8 cellular contexts compared by ENCODE assay signal in the genomic region with DNA sequence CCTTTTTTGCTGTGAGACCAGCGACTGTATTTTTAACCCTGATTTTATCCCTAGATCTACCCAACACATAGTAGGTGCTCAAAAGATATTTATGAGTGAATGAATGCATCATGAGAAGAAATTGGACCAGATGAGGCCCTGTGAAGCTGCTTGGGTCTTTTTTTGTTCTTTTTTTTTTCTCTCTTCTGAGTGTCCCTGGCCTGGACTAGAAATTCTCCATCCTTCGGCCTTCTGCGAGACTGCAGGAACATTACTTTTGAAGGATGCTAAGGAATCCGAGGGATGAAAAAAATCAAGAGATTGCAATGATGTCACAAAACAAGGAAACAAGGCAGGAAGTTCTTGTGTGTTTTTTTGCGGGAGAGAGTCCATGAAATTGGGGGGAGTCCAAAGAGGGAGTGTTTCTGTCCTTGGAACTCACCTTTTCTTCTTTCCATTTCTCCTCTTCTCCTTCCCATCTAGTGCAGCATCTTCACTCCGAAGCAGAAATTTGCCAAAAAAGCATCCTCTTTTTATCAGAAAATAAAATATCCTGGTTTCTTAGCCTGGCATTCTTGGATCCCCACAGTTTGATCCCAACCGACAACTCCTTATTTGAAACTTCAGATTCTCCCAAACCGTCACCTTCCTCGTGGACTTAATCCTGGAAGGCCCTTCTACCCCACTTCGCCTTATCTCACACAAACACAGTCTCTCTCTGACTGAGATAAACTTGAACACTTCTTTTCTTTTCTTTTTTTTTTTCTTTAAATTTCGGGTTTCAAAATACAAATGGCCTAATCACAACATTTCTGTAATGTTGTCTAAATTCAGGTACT. TPM values are rescaled to one million over a fixed set of nuclear protein-coding genes. Genes with fewer than 3 reads are reported as not detected.
A peak's percentile ranks its signal among the peaks of the same experiment; 100 is the strongest.
DNase-seq lines count a peak whose midpoint lies in the region; ATAC-seq and TF ChIP-seq lines count a peak whose summit lies in the region.

No MANE protein-coding gene starts in this region.

- H3K9me3 ChIP-seq in right atrium auricular region (no peaks in the 10 kb centered on the region), skeletal muscle satellite cell (replicated peaks; ENCODE audit: low read length) (no peaks in the 10 kb centered on the region)

- H3K36me3 ChIP-seq in right atrium auricular region = no peaks in the 10 kb centered on the region
- H3K36me3 ChIP-seq in skeletal muscle satellite cell (ENCODE audit: insufficient read depth, low read length) = peaks cover 15% of the 10 kb centered on the region

- TF ChIP-seq CTCF in HFF-Myc (IDR thresholded peaks at IDR 0.05; ENCODE audit: low read depth, low read length, missing control alignments) (no peak), right atrium auricular region (IDR thresholded peaks at IDR 0.05) (no peak)

- ATAC-seq in activated naive CD4-positive, alpha-beta T cell treated with anti-CD3 and anti-CD28 coated beads, Interleukin-2, amount 50 U/mL, for 72 hours = no peak

- H3K9me3 Mint-ChIP-seq in activated naive CD4-positive, alpha-beta T cell treated with anti-CD3 and anti-CD28 coated beads, Interleukin-2, amount 50 U/mL, for 72 hours = peaks cover 0 to 9% of the 10 kb centered on the region in 2 donors

- H3K9ac ChIP-seq in skeletal muscle satellite cell (ENCODE audit: low read depth, low read length) = peak overlapping the region; percentile 98

- H3K4me3 ChIP-seq in HFF-Myc (replicated peaks; ENCODE audit: low read depth, low read length) = peak overlapping the region; percentile 92
- H3K4me3 ChIP-seq in right atrium auricular region = peak overlapping the region; percentile 83 to 100
- peak overlapping the region; percentile 96 for H3K4me3 ChIP-seq in skeletal muscle satellite cell (ENCODE audit: low read length)

- DNase-seq in AG20443 (ENCODE audit: low spot score) = peak; percentile 49
- no peak for DNase-seq in HFF-Myc (ENCODE audit: extremely low read depth, low read depth)
- DNase-seq in activated naive CD4-positive, alpha-beta T cell treated with anti-CD3 and anti-CD28 coated beads, Interleukin-2, amount 50 U/mL, for 72 hours (ENCODE audit: low spot score in 2 of 2) = no peak
- no peak for DNase-seq in right atrium auricular region (ENCODE audit: low spot score)
- DNase-seq in NCI-H524 treated with DMSO at 0.1 percent for 48 hours (lab: John Stamatoyannopoulos, UW) = no peak
- DNase-seq in SIG-M5 (lab: John Stamatoyannopoulos, UW) = no peak
- DNase-seq in CD1c-positive myeloid dendritic cell (ENCODE audit: extremely low spot score) = no peak

- peaks cover 18 to 24% of the 10 kb centered on the region in 2 donors for H3K36me3 Mint-ChIP-seq in activated naive CD4-positive, alpha-beta T cell treated with anti-CD3 and anti-CD28 coated beads, Interleukin-2, amount 50 U/mL, for 72 hours

- peaks cover 0 to 47% of the 10 kb centered on the region in 2 donors for H3K4me1 ChIP-seq in right atrium auricular region
- H3K4me1 ChIP-seq in skeletal muscle satellite cell (ENCODE audit: control insufficient read depth, insufficient read depth, low read length) = peaks cover 22% of the 10 kb centered on the region

- H3K27ac Mint-ChIP-seq in activated naive CD4-positive, alpha-beta T cell treated with anti-CD3 and anti-CD28 coated beads, Interleukin-2, amount 50 U/mL, for 72 hours = peak overlapping the region; percentile 97 to 100

- H3K27me3 ChIP-seq in right atrium auricular region (no peaks in the 10 kb centered on the region), skeletal muscle satellite cell (ENCODE audit: control insufficient read depth, insufficient read depth, low read length) (no peaks in the 10 kb centered on the region)

- peak overlapping the region; percentile 92 to 98 for H3K27ac ChIP-seq in right atrium auricular region

- peak overlapping the region; percentile 99 for H3K4me2 ChIP-seq in skeletal muscle satellite cell (ENCODE audit: low read length)

RNA-seq across cellular contexts. Expression of gene RUSF1, which starts 0.7 kb away (rescaled TPM):
- 10 to 100 TPM; 22.8 to 35.6 TPM for total RNA-seq in activated naive CD4-positive, alpha-beta T cell treated with anti-CD3 and anti-CD28 coated beads, Interleukin-2, amount 50 U/mL, for 72 hours
- total RNA-seq in right atrium auricular region = 10 to 100 TPM; 33.3 TPM
- 43.2 and 54.2 TPM in 2 replicates for total RNA-seq in skeletal muscle satellite cell (2012; rRNA removed)

RNA-seq across cellular contexts. Expression of gene AHSP, which starts 18.8 kb away (rescaled TPM):
- total RNA-seq in activated naive CD4-positive, alpha-beta T cell treated with anti-CD3 and anti-CD28 coated beads, Interleukin-2, amount 50 U/mL, for 72 hours = not detected
- 1 to 10 TPM; 1.1 to 2.3 TPM for total RNA-seq in right atrium auricular region
- not detected in 2 replicates for total RNA-seq in skeletal muscle satellite cell (2012; rRNA removed)

RNA-seq across cellular contexts. Expression of gene SLC5A2, which starts 26.0 kb away (rescaled TPM):
- total RNA-seq in activated naive CD4-positive, alpha-beta T cell treated with anti-CD3 and anti-CD28 coated beads, Interleukin-2, amount 50 U/mL, for 72 hours = under 1 TPM; 0.31 to 0.91 TPM
- not detected for total RNA-seq in right atrium auricular region
- not detected in 2 replicates for total RNA-seq in skeletal muscle satellite cell (2012; rRNA removed)

RNA-seq across cellular contexts. Expression of gene TGFB1I1, which starts 37.0 kb away (rescaled TPM):
- total RNA-seq in activated naive CD4-positive, alpha-beta T cell treated with anti-CD3 and anti-CD28 coated beads, Interleukin-2, amount 50 U/mL, for 72 hours = 1 to 10 TPM in 1 of 2 donors, under 1 TPM in 1; 0.73 to 4.0 TPM
- 10 to 100 TPM; 23.4 to 84.7 TPM for total RNA-seq in right atrium auricular region
- 24.3 and 34.5 TPM in 2 replicates for total RNA-seq in skeletal muscle satellite cell (2012; rRNA removed)

RNA-seq across cellular contexts. Expression of gene ARMC5, which starts 49.6 kb away (rescaled TPM):
- total RNA-seq in activated naive CD4-positive, alpha-beta T cell treated with anti-CD3 and anti-CD28 coated beads, Interleukin-2, amount 50 U/mL, for 72 hours = 1 to 10 TPM; 8.6 to 9.2 TPM
- total RNA-seq in right atrium auricular region = 1 to 10 TPM; 7.4 to 9.0 TPM
- total RNA-seq in skeletal muscle satellite cell (2012; rRNA removed) = 8.9 and 10.7 TPM in 2 replicates
